In genomic region chr5:140042551-140043507, GRCh38 we compare ENCODE assay signal across 1 cellular context.
TF ChIP-seq lines count a peak whose summit lies in the region.

TSS of gene NRG2 (minus strand) at chr5:140043299.

TF ChIP-seq in GM23338, 12 proteins besides CTCF, POLR2A, EP300 and RAD21 (continued from another document):
- no peak for TF ChIP-seq REST (IDR thresholded peaks at IDR 0.05; ENCODE audit: unreplicated experiment)
